15 cellular contexts compared by ENCODE assay signal in genomic region chr4:665381-665750, GRCh38. TPM values are rescaled to one million over a fixed set of nuclear protein-coding genes. Genes with fewer than 3 reads are reported as not detected.
DNase-seq lines count a peak whose midpoint lies in the region; ATAC-seq and TF ChIP-seq lines count a peak whose summit lies in the region.
"Had no signal": no experiment of that assay in that cellular context is flagged by ENCODE, and none has a peak within 500 bp of the region (broad histone marks: within the 10 kb centered on the region; RNA-seq: fewer than 3 reads in every experiment).

No MANE protein-coding gene starts in this region.

- ATAC-seq in naive thymus-derived CD4-positive, alpha-beta T cell, result no peak
- ATAC-seq in GM23338, result no peak
- ATAC-seq: GM12878 had no signal

- no peaks in the 10 kb centered on the region for H3K79me2 ChIP-seq in GM23338 (replicated peaks; ENCODE audit: insufficient read depth)

- peak overlapping the region in 3 of 7 donors; percentile 23 to 77 (median 53) for H3K27ac Mint-ChIP-seq in CD4-positive, alpha-beta memory T cell
- H3K27ac Mint-ChIP-seq in naive thymus-derived CD4-positive, alpha-beta T cell, result peak overlapping the region in 1 of 9 donors; percentile 48
- H3K27ac Mint-ChIP-seq in GM23338, result no peak overlapping the region

- no peaks in the 10 kb centered on the region for H3K27me3 Mint-ChIP-seq in CD4-positive, alpha-beta memory T cell
- no peaks in the 10 kb centered on the region for H3K27me3 Mint-ChIP-seq in naive thymus-derived CD4-positive, alpha-beta T cell
- peaks cover 8% of the 10 kb centered on the region for H3K27me3 Mint-ChIP-seq in GM23338 (ENCODE audit: insufficient read depth, low read depth, poor library complexity)

- DNase-seq in CD4-positive, alpha-beta memory T cell, result peak in 1 of 5 donors; percentile 30
- DNase-seq in naive thymus-derived CD4-positive, alpha-beta T cell, result no peak
- DNase-seq in hepatic stellate cell (ENCODE audit: low spot score) (no peak), GM23338 (ENCODE audit: low spot score) (no peak), GM13977 (ENCODE audit: low spot score) (no peak)
- DNase-seq: effector CD4-positive, alpha-beta T cell; mesendoderm; NCI-H1694 treated with DMSO at 0.1 percent for 48 hours; PC-9; WERI-Rb-1 had no signal

- intact Hi-C loops in CD4-positive, alpha-beta memory T cell (cut with micrococcal nuclease), result no loop called here
- intact Hi-C loops in naive thymus-derived CD4-positive, alpha-beta T cell (cut with micrococcal nuclease), result no loop called here

- H3K27ac ChIP-seq in BLaER1, result peak overlapping the region; percentile 96
- H3K27ac ChIP-seq in CD4-positive, alpha-beta memory T cell (ENCODE audit: low read depth, low read length), result no peak overlapping the region
- peak overlapping the region; percentile 73 for H3K27ac ChIP-seq in angular gyrus (ENCODE audit: low read depth, low read length)
- H3K27ac ChIP-seq in naive thymus-derived CD4-positive, alpha-beta T cell (ENCODE audit: low read depth, low read length), result no peak overlapping the region
- no peak overlapping the region for H3K27ac ChIP-seq in GM23338 (ENCODE audit: low read depth)
- H3K27ac ChIP-seq: PC-9, thoracic aorta, WERI-Rb-1 had no signal

- H2AFZ ChIP-seq in GM23338, result no peak overlapping the region
- H2AFZ ChIP-seq: PC-9 had no signal

- peaks cover 6 to 22% (median 10%) of the 10 kb centered on the region in 4 donors for H3K4me1 Mint-ChIP-seq in CD4-positive, alpha-beta memory T cell
- peaks cover 3 to 33% (median 10%) of the 10 kb centered on the region in 7 donors for H3K4me1 Mint-ChIP-seq in naive thymus-derived CD4-positive, alpha-beta T cell
- H3K4me1 Mint-ChIP-seq in GM23338, result no peaks in the 10 kb centered on the region; the same call in 2 of the 3 replicates

- H3K4me3 ChIP-seq in BLaER1, result no peak overlapping the region
- H3K4me3 ChIP-seq in CD4-positive, alpha-beta memory T cell (ENCODE audit: low read length in 2 of 2), result no peak overlapping the region
- H3K4me3 ChIP-seq in naive thymus-derived CD4-positive, alpha-beta T cell (ENCODE audit: low read length), result no peak overlapping the region
- H3K4me3 ChIP-seq in GM23338, result no peak overlapping the region
- H3K4me3 ChIP-seq: GM12878, PC-9, thoracic aorta had no signal

- H3K4me2 ChIP-seq in BLaER1 (peak overlapping the region; percentile 91), GM23338 (no peak overlapping the region)
- H3K4me2 ChIP-seq: PC-9 had no signal

- H3K9ac ChIP-seq in BLaER1, result 0 out of 2 replicates have a peak overlapping the region, but pooled peaks have one; percentile 58

- H3K36me3 Mint-ChIP-seq in CD4-positive, alpha-beta memory T cell, result no peaks in the 10 kb centered on the region
- H3K36me3 Mint-ChIP-seq in naive thymus-derived CD4-positive, alpha-beta T cell, result peaks cover 0 to 9% (median 6%) of the 10 kb centered on the region in 5 donors
- peaks cover 6% of the 10 kb centered on the region for H3K36me3 Mint-ChIP-seq in GM23338 (ENCODE audit: low read depth)

- peaks cover 0 to 2% (median 0%) of the 10 kb centered on the region in 8 donors for H3K9me3 Mint-ChIP-seq in CD4-positive, alpha-beta memory T cell
- H3K9me3 Mint-ChIP-seq in naive thymus-derived CD4-positive, alpha-beta T cell, result peaks cover 0 to 5% (median 0%) of the 10 kb centered on the region in 11 donors
- no peaks in the 10 kb centered on the region; the same call in 2 of the 3 replicates for H3K9me3 Mint-ChIP-seq in GM23338

- H3K9me3 ChIP-seq in BLaER1, result no peaks in the 10 kb centered on the region
- no peaks in the 10 kb centered on the region for H3K9me3 ChIP-seq in CD4-positive, alpha-beta memory T cell (ENCODE audit: control insufficient read depth in 1 of 2, low read length in 2 of 2)
- H3K9me3 ChIP-seq in naive thymus-derived CD4-positive, alpha-beta T cell (ENCODE audit: control insufficient read depth in 2 of 3, low read length in 3 of 3), result no peaks in the 10 kb centered on the region
- H3K9me3 ChIP-seq: thoracic aorta had no signal

- no peaks in the 10 kb centered on the region for H3K27me3 ChIP-seq in BLaER1
- no peaks in the 10 kb centered on the region for H3K27me3 ChIP-seq in CD4-positive, alpha-beta memory T cell (ENCODE audit: insufficient read depth, low read length)
- H3K27me3 ChIP-seq in naive thymus-derived CD4-positive, alpha-beta T cell (ENCODE audit: control insufficient read depth in 2 of 2, insufficient read depth in 2 of 2, low read length in 2 of 2), result no peaks in the 10 kb centered on the region
- H3K27me3 ChIP-seq in GM23338 (ENCODE audit: insufficient read depth), result no peaks in the 10 kb centered on the region

- CTCF ChIA-PET in CD4-positive, alpha-beta memory T cell (lab: Charles Lee; ENCODE audit: partially characterized antibody), result interaction anchor here (3.2 kb wide), 1 partner anchor 8 kb away, joined by 19 read pairs; the partner anchor contains the start of genes ATP5ME and MYL5
- CTCF ChIA-PET in naive thymus-derived CD4-positive, alpha-beta T cell (lab: Charles Lee), result no interaction called here

- POLR2A ChIA-PET in CD4-positive, alpha-beta memory T cell (lab: Charles Lee; ENCODE audit: partially characterized antibody), result interaction anchor here (4.2 kb wide), 1 partner anchor 9 kb away, joined by 57 read pairs; the partner anchor contains the start of genes ATP5ME and MYL5
- POLR2A ChIA-PET in naive thymus-derived CD4-positive, alpha-beta T cell (lab: Charles Lee), result interaction anchor here (6.0 kb wide), 1 partner anchor 8 kb away, joined by 46 read pairs; the partner anchor contains the start of genes ATP5ME and MYL5

- TF ChIP-seq CTCF in GM23338 (conservative IDR thresholded peaks at IDR 0.05; ENCODE audit: low read depth in 2 of 2) (no peak), GM13977 (IDR thresholded peaks at IDR 0.05; ENCODE audit: extremely low read depth, insufficient read depth, missing control alignments) (no peak)

- no peaks in the 10 kb centered on the region for H3F3A ChIP-seq in GM23338 (replicated peaks; ENCODE audit: low read depth)

- H3K4me1 ChIP-seq in BLaER1 (peaks cover 34% of the 10 kb centered on the region), GM23338 (ENCODE audit: insufficient read depth) (no peaks in the 10 kb centered on the region)
- H3K4me1 ChIP-seq in CD4-positive, alpha-beta memory T cell (ENCODE audit: insufficient read depth, low read length), result peaks cover 17% of the 10 kb centered on the region
- peaks cover 4 to 5% of the 10 kb centered on the region in 2 donors for H3K4me1 ChIP-seq in naive thymus-derived CD4-positive, alpha-beta T cell (ENCODE audit: control insufficient read depth in 2 of 2, insufficient read depth in 2 of 2, low read length in 2 of 2)

- no peaks in the 10 kb centered on the region for H3K9me2 ChIP-seq in GM23338 (ENCODE audit: insufficient read depth)

- in situ Hi-C loops in GM13977 (cut with MboI; ENCODE audit: low pct_unique_long_range_greater_than_20kb, low sequenced_read_pairs, unreplicated experiment), result no loop called here

- H3K4me3 Mint-ChIP-seq in CD4-positive, alpha-beta memory T cell, result peak overlapping the region in 5 of 8 donors; percentile 6 to 87 (median 38)
- H3K4me3 Mint-ChIP-seq in naive thymus-derived CD4-positive, alpha-beta T cell, result peak overlapping the region in 7 of 10 donors; percentile 7 to 95 (median 84)
- H3K4me3 Mint-ChIP-seq in GM23338, result no peak overlapping the region

- H4K20me1 ChIP-seq in BLaER1 (no peaks in the 10 kb centered on the region), GM23338 (replicated peaks; ENCODE audit: insufficient read depth) (no peaks in the 10 kb centered on the region; the same call in 1 of the 2 replicates)

- H3K36me3 ChIP-seq in BLaER1 (peaks cover 21% of the 10 kb centered on the region), GM23338 (ENCODE audit: insufficient read depth) (no peaks in the 10 kb centered on the region)
- H3K36me3 ChIP-seq in CD4-positive, alpha-beta memory T cell (ENCODE audit: insufficient read depth, low read length), result no peaks in the 10 kb centered on the region
- peaks cover 0 to 3% (median 0%) of the 10 kb centered on the region in 3 experiments for H3K36me3 ChIP-seq in naive thymus-derived CD4-positive, alpha-beta T cell (ENCODE audit: control insufficient read depth in 2 of 3, insufficient read depth in 3 of 3, low read length in 3 of 3)

RNA-seq across cellular contexts. Expression of gene ATP5ME, which starts 8.7 kb away (rescaled TPM):
- total RNA-seq in CD4-positive, alpha-beta memory T cell, result 100 to 1,000 TPM; 137 to 152 TPM
- polyA plus RNA-seq in CD4-positive, alpha-beta memory T cell, result 100 to 1,000 TPM; 419 to 542 TPM
- 100 to 1,000 TPM; 115 to 183 (median 123) TPM for total RNA-seq in naive thymus-derived CD4-positive, alpha-beta T cell
- 100 to 1,000 TPM; 306 to 404 TPM for polyA plus RNA-seq in naive thymus-derived CD4-positive, alpha-beta T cell
- total RNA-seq in GM23338 (2014; rRNA removed; shearing (Covaris generic)), result 60.5 and 149 TPM in 2 replicates
- 2,021 and 2,519 TPM in 2 replicates for polyA plus RNA-seq in GM23338 (2016; fragmentation: Nextera tagmentation; extraction: Ambion mirVana)

RNA-seq across cellular contexts. Expression of gene MYL5, which starts 9.0 kb away (rescaled TPM):
- 10 to 100 TPM; 12.1 to 15.4 TPM for total RNA-seq in CD4-positive, alpha-beta memory T cell
- 1 to 10 TPM; 2.1 to 3.2 TPM for polyA plus RNA-seq in CD4-positive, alpha-beta memory T cell
- total RNA-seq in naive thymus-derived CD4-positive, alpha-beta T cell, result 10 to 100 TPM; 19.9 to 32.7 (median 23.8) TPM
- 1 to 10 TPM; 5.8 to 7.1 TPM for polyA plus RNA-seq in naive thymus-derived CD4-positive, alpha-beta T cell
- 2.2 and 4.4 TPM in 2 replicates for total RNA-seq in GM23338 (2014; rRNA removed; shearing (Covaris generic))
- 3.0 and 5.7 TPM in 2 replicates for polyA plus RNA-seq in GM23338 (2016; fragmentation: Nextera tagmentation; extraction: Ambion mirVana)

RNA-seq across cellular contexts. Expression of gene SLC49A3, which starts 23.6 kb away (rescaled TPM):
- 1 to 10 TPM; 1.0 to 1.7 TPM for total RNA-seq in CD4-positive, alpha-beta memory T cell
- not detected for polyA plus RNA-seq in CD4-positive, alpha-beta memory T cell
- total RNA-seq in naive thymus-derived CD4-positive, alpha-beta T cell, result 1 to 10 TPM in 2 of 5 experiments, under 1 TPM in 3; 0.80 to 9.4 (median 0.92) TPM
- not detected for polyA plus RNA-seq in naive thymus-derived CD4-positive, alpha-beta T cell
- 2.6 and 3.7 TPM in 2 replicates for total RNA-seq in GM23338 (2014; rRNA removed; shearing (Covaris generic))
- polyA plus RNA-seq in GM23338 (2016; fragmentation: Nextera tagmentation; extraction: Ambion mirVana), result 1.1 and 1.3 TPM in 2 replicates
- total RNA-seq: NCI-H460 had no signal

RNA-seq across cellular contexts. Expression of gene PDE6B, which starts 40.0 kb away (rescaled TPM):
- total RNA-seq in CD4-positive, alpha-beta memory T cell, result 10 to 100 TPM; 15.4 to 17.6 TPM
- polyA plus RNA-seq in CD4-positive, alpha-beta memory T cell, result 10 to 100 TPM; 15.3 to 16.0 TPM
- 10 to 100 TPM; 13.7 to 20.1 (median 18.3) TPM for total RNA-seq in naive thymus-derived CD4-positive, alpha-beta T cell
- polyA plus RNA-seq in naive thymus-derived CD4-positive, alpha-beta T cell, result 10 to 100 TPM; 21.9 to 28.3 TPM
- total RNA-seq in GM23338 (2014; rRNA removed; shearing (Covaris generic)), result 3.1 and 5.0 TPM in 2 replicates
- polyA plus RNA-seq in GM23338 (2016; fragmentation: Nextera tagmentation; extraction: Ambion mirVana), result 3.3 and 3.4 TPM in 2 replicates
- total RNA-seq: NCI-H460 had no signal

RNA-seq across cellular contexts. Expression of gene PCGF3, which starts 40.3 kb away (rescaled TPM):
- 10 to 100 TPM; 66.1 to 73.8 TPM for total RNA-seq in CD4-positive, alpha-beta memory T cell
- 1 to 10 TPM; 2.9 to 5.0 TPM for polyA plus RNA-seq in CD4-positive, alpha-beta memory T cell
- total RNA-seq in naive thymus-derived CD4-positive, alpha-beta T cell, result 10 to 100 TPM; 32.7 to 66.8 (median 42.3) TPM
- 1 to 10 TPM; 3.8 to 5.7 TPM for polyA plus RNA-seq in naive thymus-derived CD4-positive, alpha-beta T cell
- 49.0 and 53.8 TPM in 2 replicates for total RNA-seq in GM23338 (2014; rRNA removed; shearing (Covaris generic))
- polyA plus RNA-seq in GM23338 (2016; fragmentation: Nextera tagmentation; extraction: Ambion mirVana), result 31.0 and 33.1 TPM in 2 replicates

Comparison
In these comparisons a context has a peak if more than half of its experiments do, and no peak if none do; other contexts are left out.
1. H3K27ac ChIP-seq: peak in BLaER1 (single experiment) and angular gyrus (single experiment); none in CD4-positive, alpha-beta memory T cell (single experiment), naive thymus-derived CD4-positive, alpha-beta T cell (single experiment) and GM23338 (single experiment).